In genomic region chr7:37198906-37199485, GRCh38 we compare ENCODE assay signal across 8 cellular contexts.
DNase-seq lines count a peak whose midpoint lies in the region; ATAC-seq and TF ChIP-seq lines count a peak whose summit lies in the region.

No MANE protein-coding gene starts in this region.

- H3K27me3 ChIP-seq in fibroblast of lung (ENCODE audit: control insufficient read depth, insufficient read depth, low read length), result no peaks in the 10 kb centered on the region

- no peaks in the 10 kb centered on the region for H4K20me1 ChIP-seq in fibroblast of lung (ENCODE audit: control insufficient read depth, extremely low read depth, insufficient read depth, low read length)

- no peak overlapping the region for H2AFZ ChIP-seq in fibroblast of lung (ENCODE audit: low read length)

- peaks cover 86% of the 10 kb centered on the region for H3K36me3 Mint-ChIP-seq in activated T-cell treated with anti-CD3 and anti-CD28 coated beads, Interleukin-2, amount 50 U/mL, for 24 hours (ENCODE audit: low read depth)
- H3K36me3 Mint-ChIP-seq in nephron progenitor cell (ENCODE audit: low read depth), result peaks cover 11% of the 10 kb centered on the region

- H3K27ac Mint-ChIP-seq in activated T-cell treated with anti-CD3 and anti-CD28 coated beads, Interleukin-2, amount 50 U/mL, for 24 hours, result no peak overlapping the region
- no peak overlapping the region for H3K27ac Mint-ChIP-seq in nephron progenitor cell

- H3K4me3 ChIP-seq in fibroblast of lung (replicated peaks in 1 of 4; ENCODE audit: control extremely low read depth in 1 of 4, insufficient read depth in 1 of 4, low read depth in 3 of 4, low read length in 4 of 4), result no peak overlapping the region

- no peaks in the 10 kb centered on the region for H3K9me3 ChIP-seq in fibroblast of lung (ENCODE audit: control insufficient read depth, insufficient read depth, low read depth, low read length)

- peak; percentile 84 for TF ChIP-seq CTCF in GM10266 (IDR thresholded peaks at IDR 0.05; ENCODE audit: control insufficient read depth, insufficient read depth, low read depth, missing control alignments)
- TF ChIP-seq CTCF in fibroblast of lung (conservative IDR thresholded peaks at IDR 0.05 in 1 of 2, IDR thresholded peaks at IDR 0.05 in 1 of 2; ENCODE audit: low read depth in 1 of 2, low read length in 2 of 2), result peak; percentile 92 to 94
- peak; percentile 87 for TF ChIP-seq CTCF in nephron progenitor cell (IDR thresholded peaks at IDR 0.05)

- H3K79me2 ChIP-seq in fibroblast of lung (ENCODE audit: control insufficient read depth, insufficient read depth, low read length), result no peaks in the 10 kb centered on the region

- H3K4me1 ChIP-seq in fibroblast of lung (ENCODE audit: control insufficient read depth, extremely low read depth, insufficient read depth, low read length), result no peaks in the 10 kb centered on the region

- H3K27me3 Mint-ChIP-seq in activated T-cell treated with anti-CD3 and anti-CD28 coated beads, Interleukin-2, amount 50 U/mL, for 24 hours, result no peaks in the 10 kb centered on the region
- peaks cover 11% of the 10 kb centered on the region for H3K27me3 Mint-ChIP-seq in nephron progenitor cell (ENCODE audit: low read depth, poor library complexity)

- no peak overlapping the region for H3K27ac ChIP-seq in fibroblast of lung (ENCODE audit: insufficient read depth, low read length)

- no peak for ATAC-seq in stimulated activated naive CD8-positive, alpha-beta T cell treated with anti-CD3 and anti-CD28 coated beads, Interleukin-15, Interleukin-2, amounts not matched to agents 100 U/mL and 50 U/mL, for 24 hours
- no peak for ATAC-seq in HG02973 (IDR thresholded peaks at IDR 0.05; ENCODE audit: unreplicated experiment)

- peaks cover 6% of the 10 kb centered on the region for H3K4me1 Mint-ChIP-seq in activated T-cell treated with anti-CD3 and anti-CD28 coated beads, Interleukin-2, amount 50 U/mL, for 24 hours (ENCODE audit: low read depth)
- peaks cover 46% of the 10 kb centered on the region for H3K4me1 Mint-ChIP-seq in nephron progenitor cell

- H3K9me3 Mint-ChIP-seq in activated T-cell treated with anti-CD3 and anti-CD28 coated beads, Interleukin-2, amount 50 U/mL, for 24 hours, result no peaks in the 10 kb centered on the region
- H3K9me3 Mint-ChIP-seq in nephron progenitor cell, result no peaks in the 10 kb centered on the region

- H3K9ac ChIP-seq in fibroblast of lung (ENCODE audit: insufficient read depth, low read length), result no peak overlapping the region

- no peak overlapping the region for H3K4me3 Mint-ChIP-seq in activated T-cell treated with anti-CD3 and anti-CD28 coated beads, Interleukin-2, amount 50 U/mL, for 24 hours
- no peak overlapping the region for H3K4me3 Mint-ChIP-seq in nephron progenitor cell

- H3K4me2 ChIP-seq in fibroblast of lung (ENCODE audit: extremely low read depth, insufficient read depth, low read length), result no peak overlapping the region

- DNase-seq in GM10266 (ENCODE audit: extremely low spot score) (peak; percentile 56), HUDEP-2 (lab: John Stamatoyannopoulos, UW; ENCODE audit: unreplicated experiment in 76 of 76) (peak in 64 of 76 experiments; percentile 1 to 79 (median 52)), OCI-M1 (lab: John Stamatoyannopoulos, UW) (peak; percentile 64), fibroblast of lung (ENCODE audit: low read depth in 2 of 2) (peak; percentile 56 to 79), nephron progenitor cell (peak; percentile 88)
- peak; percentile 81 for DNase-seq in activated T-cell treated with anti-CD3 and anti-CD28 coated beads, Interleukin-2, amount 50 U/mL, for 24 hours
- DNase-seq in stimulated activated naive CD8-positive, alpha-beta T cell treated with anti-CD3 and anti-CD28 coated beads, Interleukin-15, Interleukin-2, amounts not matched to agents 100 U/mL and 50 U/mL, for 24 hours, result peak; percentile 78

- no peaks in the 10 kb centered on the region for H3K36me3 ChIP-seq in fibroblast of lung (ENCODE audit: control insufficient read depth, insufficient read depth, low read length)
